Comparison of ENCODE assay signal across 13 cellular contexts in genomic region chr21:42574234-42575027, GRCh38.
A peak's percentile ranks its signal among the peaks of the same experiment; 100 is the strongest.
DNase-seq lines count a peak whose midpoint lies in the region; ATAC-seq and TF ChIP-seq lines count a peak whose summit lies in the region.
"Had no signal": no experiment of that assay in that cellular context is flagged by ENCODE, and none has a peak within 500 bp of the region (broad histone marks: within the 10 kb centered on the region; RNA-seq: fewer than 3 reads in every experiment).

No MANE protein-coding gene starts in this region.

- no peak overlapping the region for H3K27ac Mint-ChIP-seq in Calu3 (ENCODE audit: unreplicated experiment)
- no peak overlapping the region for H3K27ac Mint-ChIP-seq in nephron

- H3K9me3 Mint-ChIP-seq in Calu3 (ENCODE audit: low read depth, unreplicated experiment), result peaks cover 2% of the 10 kb centered on the region
- H3K9me3 Mint-ChIP-seq in nephron, result peaks cover 20% of the 10 kb centered on the region

- H3K4me3 Mint-ChIP-seq in Calu3 (ENCODE audit: low read depth, unreplicated experiment), result no peak overlapping the region
- no peak overlapping the region for H3K4me3 Mint-ChIP-seq in nephron

- TF ChIP-seq CTCF in Calu3 (IDR thresholded peaks at IDR 0.05; ENCODE audit: unreplicated experiment) (no peak), nephron (IDR thresholded peaks at IDR 0.05; ENCODE audit: unreplicated experiment in 3 of 3) (peak in 2 of 3 experiments; percentile 15 to 21), colonic mucosa (IDR thresholded peaks at IDR 0.05) (no peak)

- no peak overlapping the region for H3K9ac ChIP-seq in colonic mucosa (ENCODE audit: low read depth in 2 of 2, low read length in 2 of 2)
- H3K9ac ChIP-seq: parathyroid adenoma had no signal

- H3K27me3 ChIP-seq in colonic mucosa, result no peaks in the 10 kb centered on the region
- H3K27me3 ChIP-seq: tibial artery had no signal

- no peaks in the 10 kb centered on the region for H3K27me3 Mint-ChIP-seq in Calu3 (ENCODE audit: unreplicated experiment)
- H3K27me3 Mint-ChIP-seq in nephron (ENCODE audit: low read depth), result peaks cover 15% of the 10 kb centered on the region

- no peaks in the 10 kb centered on the region for H3K4me1 ChIP-seq in colonic mucosa
- H3K4me1 ChIP-seq: tibial artery had no signal

- no peak overlapping the region for H3K27ac ChIP-seq in colonic mucosa
- H3K27ac ChIP-seq: parathyroid adenoma, tibial artery had no signal

- H3K4me1 Mint-ChIP-seq in Calu3 (ENCODE audit: low read depth, unreplicated experiment), result no peaks in the 10 kb centered on the region
- H3K4me1 Mint-ChIP-seq in nephron, result no peaks in the 10 kb centered on the region

- DNase-seq in Calu3 (peak; percentile 5), HuH-7.5 (ENCODE audit: low spot score) (peak; percentile 74), dermis blood vessel endothelial cell (peak; percentile 51), NCI-H1092 (lab: John Stamatoyannopoulos, UW) (no peak), colonic mucosa (no peak)
- DNase-seq: H7, OCI-M1 had no signal

- intact Hi-C loops in Calu3 (cut with micrococcal nuclease; ENCODE audit: unreplicated experiment) (no loop called here), colonic mucosa (cut with DNase I) (no loop called here)

- CTCF ChIA-PET in Calu3 (lab: Charles Lee), result no interaction called here

- no peak for ATAC-seq in GM19397 (IDR thresholded peaks at IDR 0.05; ENCODE audit: unreplicated experiment)
- no peak for ATAC-seq in GM19455 (IDR thresholded peaks at IDR 0.05; ENCODE audit: unreplicated experiment)
- ATAC-seq: activated CD4-positive, CD25-positive, alpha-beta regulatory T cell treated with anti-CD3 and anti-CD28 coated beads, Interleukin-2, amount 50 U/mL, for 24 hours had no signal

- H3K36me3 Mint-ChIP-seq in Calu3 (ENCODE audit: insufficient read depth, unreplicated experiment), result peaks cover 13% of the 10 kb centered on the region
- H3K36me3 Mint-ChIP-seq in nephron (ENCODE audit: low read depth), result peaks cover 35% of the 10 kb centered on the region

- no peak overlapping the region for H3K4me3 ChIP-seq in colonic mucosa
- H3K4me3 ChIP-seq: tibial artery had no signal

- no TSS peak for BruUV-seq in Calu3 (replicated peaks; lab: Mats Ljungman, UMichigan)

- H3K36me3 ChIP-seq in colonic mucosa, result peaks cover 9% of the 10 kb centered on the region

- H3K9me3 ChIP-seq in colonic mucosa, result no peaks in the 10 kb centered on the region

Comparison
In these comparisons a context has a peak if more than half of its experiments do, and no peak if none do; other contexts are left out.
1. DNase-seq: peak in Calu3 (single experiment), HuH-7.5 (single experiment) and dermis blood vessel endothelial cell (single experiment); none in NCI-H1092 (single experiment) and colonic mucosa (single experiment).
2. CTCF ChIP-seq: peak in nephron (2 of 3); none in Calu3 (single experiment) and colonic mucosa (single experiment).